ENCODE assay signal across 8 cellular contexts in genomic region chr20:45470939-45471338, GRCh38. TPM values are rescaled to one million over a fixed set of nuclear protein-coding genes. Genes with fewer than 3 reads are reported as not detected.
DNase-seq lines count a peak whose midpoint lies in the region; ATAC-seq and TF ChIP-seq lines count a peak whose summit lies in the region.

No MANE protein-coding gene starts in this region.

- H4K20me1 ChIP-seq in OCI-LY1 (ENCODE audit: insufficient read depth, low read length) = no peaks in the 10 kb centered on the region

- H3K27ac Mint-ChIP-seq in activated T-cell treated with anti-CD3 and anti-CD28 coated beads, Interleukin-2, amount 50 U/mL, for 24 hours = no peak overlapping the region

- H2AFZ ChIP-seq in OCI-LY1 (ENCODE audit: low read length) = no peak overlapping the region

- H3K9ac ChIP-seq in OCI-LY1 (ENCODE audit: low read length) = no peak overlapping the region

- H3K4me2 ChIP-seq in OCI-LY1 (ENCODE audit: low read length) = no peak overlapping the region

- peak overlapping the region; percentile 58 for H3K4me3 Mint-ChIP-seq in activated T-cell treated with anti-CD3 and anti-CD28 coated beads, Interleukin-2, amount 50 U/mL, for 24 hours

- intact Hi-C loops in prostate gland (cut with DNase I) = no loop called here

- H3K27me3 Mint-ChIP-seq in activated T-cell treated with anti-CD3 and anti-CD28 coated beads, Interleukin-2, amount 50 U/mL, for 24 hours = peaks cover 30% of the 10 kb centered on the region

- 31% methylated on average over 10 of the region's 10 CpGs for WGBS in prostate gland

- H3K79me2 ChIP-seq in OCI-LY1 (ENCODE audit: insufficient read depth, low read length) = no peaks in the 10 kb centered on the region

- H3K27ac ChIP-seq in OCI-LY1 (ENCODE audit: low read depth, low read length, poor library complexity, severe bottlenecking) (no peak overlapping the region), prostate gland (peak overlapping the region; percentile 67 to 73)

- H3K4me3 ChIP-seq in OCI-LY1 (ENCODE audit: low read depth, low read length, poor library complexity, severe bottlenecking) (no peak overlapping the region), foreskin fibroblast (ENCODE audit: low read depth in 1 of 2, low read length in 2 of 2) (peak overlapping the region; percentile 31 to 38), prostate gland (peak overlapping the region; percentile 35 to 38)

- H3K36me3 ChIP-seq in OCI-LY1 (ENCODE audit: insufficient read depth, low read length) (no peaks in the 10 kb centered on the region), prostate gland (no peaks in the 10 kb centered on the region)

- H3K27me3 ChIP-seq in OCI-LY1 (ENCODE audit: insufficient read depth, low read length) = no peaks in the 10 kb centered on the region
- H3K27me3 ChIP-seq in prostate gland (replicated peaks; ENCODE audit: insufficient read depth) = no peaks in the 10 kb centered on the region

- peak; percentile 7; the same call in 1 of the 2 replicates for TF ChIP-seq CTCF in OCI-LY1 (IDR thresholded peaks at IDR 0.05; ENCODE audit: low read length)
- no peak for TF ChIP-seq CTCF in foreskin fibroblast (IDR thresholded peaks at IDR 0.05; ENCODE audit: low read depth, low read length)
- TF ChIP-seq CTCF in prostate gland (IDR thresholded peaks at IDR 0.05) = peak in 2 of 4 experiments; percentile 24 to 29

- H3K9me3 ChIP-seq in OCI-LY1 (ENCODE audit: low read length) (no peaks in the 10 kb centered on the region), prostate gland (no peaks in the 10 kb centered on the region)

- no peaks in the 10 kb centered on the region for H3K9me3 Mint-ChIP-seq in activated T-cell treated with anti-CD3 and anti-CD28 coated beads, Interleukin-2, amount 50 U/mL, for 24 hours

- no peaks in the 10 kb centered on the region for H3K36me3 Mint-ChIP-seq in activated T-cell treated with anti-CD3 and anti-CD28 coated beads, Interleukin-2, amount 50 U/mL, for 24 hours (ENCODE audit: low read depth)

- peaks cover 9% of the 10 kb centered on the region for H3K4me1 Mint-ChIP-seq in activated T-cell treated with anti-CD3 and anti-CD28 coated beads, Interleukin-2, amount 50 U/mL, for 24 hours (ENCODE audit: low read depth)

- no peak for ATAC-seq in HG03097 (IDR thresholded peaks at IDR 0.05; ENCODE audit: low FRiP score, unreplicated experiment)

- DNase-seq in activated T-cell treated with anti-CD3 and anti-CD28 coated beads, Interleukin-2, amount 50 U/mL, for 24 hours = no peak
- DNase-seq in activated T-cell treated with anti-CD3 and anti-CD28 coated beads for 4 hours = no peak
- peak in 1 of 2 donors; percentile 44 for DNase-seq in foreskin fibroblast
- no peak for DNase-seq in prostate gland (ENCODE audit: low spot score)
- no peak for DNase-seq in KG1 (lab: John Stamatoyannopoulos, UW)
- no peak for DNase-seq in NCI-H2107 treated with DMSO at 0.1 percent for 48 hours (lab: John Stamatoyannopoulos, UW; ENCODE audit: unreplicated experiment)

- no peak for TF ChIP-seq POLR2A in prostate gland (IDR thresholded peaks at IDR 0.05)

- no peaks in the 10 kb centered on the region for H3F3A ChIP-seq in OCI-LY1 (ENCODE audit: insufficient read depth, low read length)

- H3K4me1 ChIP-seq in OCI-LY1 (ENCODE audit: insufficient read depth, low read length, severe bottlenecking) (no peaks in the 10 kb centered on the region), prostate gland (replicated peaks) (peaks cover 8% of the 10 kb centered on the region)

- H3K9me2 ChIP-seq in OCI-LY1 (ENCODE audit: low read depth, low read length) = no peaks in the 10 kb centered on the region

RNA-seq across cellular contexts. Expression of gene WFDC2, which starts 1.4 kb away (rescaled TPM):
- total RNA-seq in prostate gland = 100 to 1,000 TPM in 1 of 2 donors, 10 to 100 TPM in 1; 100.0 to 122 TPM

RNA-seq across cellular contexts. Expression of gene SPINT3, which starts 44.5 kb away (rescaled TPM):
- total RNA-seq in prostate gland = not detected

RNA-seq across cellular contexts. Expression of gene PIGT, which starts 55.0 kb away (rescaled TPM):
- total RNA-seq in prostate gland = 100 to 1,000 TPM in 1 of 2 donors, 10 to 100 TPM in 1; 91.8 to 136 TPM
